In the genomic region with DNA sequence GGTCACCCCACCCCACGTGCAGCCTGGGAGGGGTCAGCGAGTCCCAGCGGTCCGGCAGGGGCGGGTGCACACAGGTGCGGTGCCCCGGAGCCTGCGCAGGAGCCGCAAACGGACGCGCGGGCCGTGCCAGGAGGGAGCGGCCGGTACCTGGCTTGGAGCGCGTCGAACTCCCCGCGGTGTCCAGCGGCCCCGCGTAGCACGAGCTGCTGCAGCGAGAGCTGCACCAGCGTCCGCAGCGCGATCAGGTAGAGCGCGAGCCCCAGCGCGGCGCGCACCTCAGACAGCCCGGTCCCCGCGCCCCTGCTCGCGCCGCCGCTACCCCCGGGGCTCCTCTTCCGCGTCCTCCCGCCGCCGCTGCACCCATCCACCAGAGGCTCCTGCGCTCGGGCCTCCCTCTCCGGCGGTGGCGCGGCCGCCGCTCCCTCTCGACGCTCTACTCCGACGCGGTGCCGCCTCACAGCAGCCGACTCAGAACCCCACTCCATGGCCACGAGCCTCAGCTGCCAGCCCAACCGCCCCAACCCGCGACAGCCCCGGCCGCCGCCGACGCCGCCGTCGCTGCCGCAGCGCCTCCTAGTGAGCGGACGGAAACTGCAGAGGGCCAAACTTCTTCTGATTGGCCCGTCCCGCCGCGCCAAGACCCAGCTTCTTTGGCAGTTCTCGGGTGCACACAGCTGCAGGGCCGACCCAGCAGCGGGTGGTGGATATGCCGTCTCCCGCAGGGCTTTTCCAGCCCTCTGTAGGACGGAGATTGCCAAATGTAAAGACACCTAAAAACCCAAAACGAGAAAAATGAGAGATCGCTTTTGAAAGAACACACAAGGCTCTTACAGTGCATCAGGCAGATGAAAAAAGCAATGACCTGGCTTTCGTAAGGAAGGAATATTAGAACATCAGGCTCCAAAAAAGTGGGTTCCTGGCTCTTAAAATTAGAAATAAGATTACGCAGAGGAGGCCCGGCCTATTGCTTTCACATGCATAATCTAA, we compare ENCODE assay signal across 8 cellular contexts. TPM values are rescaled to one million over a fixed set of nuclear protein-coding genes. Genes with fewer than 3 reads are reported as not detected.
DNase-seq lines count a peak whose midpoint lies in the region; ATAC-seq and TF ChIP-seq lines count a peak whose summit lies in the region.

TSS of gene ERMP1 (minus strand) at position 575 of the 987 bp plus-strand sequence. CDS start at position 485, 90 bp downstream.

- peaks cover 3% of the 10 kb centered on the region for H3K36me3 ChIP-seq in CD4-positive, CD25-positive, alpha-beta regulatory T cell (ENCODE audit: control insufficient read depth, insufficient read depth, low read length)

- WGBS in lower leg skin, 2 donors = 0 to 1% methylated on average over 35 to 46 of the region's 95 CpGs

- H3K4me1 Mint-ChIP-seq in CD4-positive, CD25-positive, alpha-beta regulatory T cell = peaks cover 11 to 48% (median 40%) of the 10 kb centered on the region in 4 donors

- peaks cover 5% of the 10 kb centered on the region for H3K27me3 Mint-ChIP-seq in CD4-positive, CD25-positive, alpha-beta regulatory T cell

- ATAC-seq in CD4-positive, CD25-positive, alpha-beta regulatory T cell (ENCODE audit: low read depth in 2 of 2) = peak; percentile 87 to 90
- ATAC-seq in GM19395 (IDR thresholded peaks at IDR 0.05; ENCODE audit: unreplicated experiment) = peak; percentile 87
- peak; percentile 54 for ATAC-seq in HG03558 (IDR thresholded peaks at IDR 0.05; ENCODE audit: extremely low read depth, unreplicated experiment)

- TF ChIP-seq CTCF in dorsolateral prefrontal cortex (IDR thresholded peaks at IDR 0.05 in 54 of 56, conservative IDR thresholded peaks at IDR 0.05 in 2 of 56; ENCODE audit: low read depth in 1 of 56, partially characterized antibody in 56 of 56) (peak; percentile 62 to 96 (median 88)), lower leg skin (IDR thresholded peaks at IDR 0.05) (peak in 1 of 3 donors; percentile 89)

- H3K27ac Mint-ChIP-seq in CD4-positive, CD25-positive, alpha-beta regulatory T cell = peak within 1 kb of the TSS; percentile 83 to 92 (median 88)

- H3K9me3 Mint-ChIP-seq in CD4-positive, CD25-positive, alpha-beta regulatory T cell = no peaks in the 10 kb centered on the region

- no peaks in the 10 kb centered on the region for H3K36me3 Mint-ChIP-seq in CD4-positive, CD25-positive, alpha-beta regulatory T cell

- peak within 1 kb of the TSS; percentile 91 to 99 (median 95) for H3K4me3 Mint-ChIP-seq in CD4-positive, CD25-positive, alpha-beta regulatory T cell

- no peaks in the 10 kb centered on the region for H3K9me3 ChIP-seq in CD4-positive, CD25-positive, alpha-beta regulatory T cell (ENCODE audit: control insufficient read depth in 2 of 2, low read length in 2 of 2)

- H3K4me1 ChIP-seq in CD4-positive, CD25-positive, alpha-beta regulatory T cell (ENCODE audit: control insufficient read depth, insufficient read depth, low read length, poor library complexity, severe bottlenecking) = peaks cover 27% of the 10 kb centered on the region

- no peaks in the 10 kb centered on the region for H3K27me3 ChIP-seq in CD4-positive, CD25-positive, alpha-beta regulatory T cell (ENCODE audit: control insufficient read depth, insufficient read depth, low read length)
- H3K27me3 ChIP-seq in dorsolateral prefrontal cortex = no peaks in the 10 kb centered on the region

- DNase-seq in CD4-positive, CD25-positive, alpha-beta regulatory T cell = peak; percentile 78 to 92 (median 90)
- DNase-seq in NCI-H69 (lab: John Stamatoyannopoulos, UW) = peak; percentile 93
- peak; percentile 85 to 89 for DNase-seq in activated CD4-positive, alpha-beta T cell treated with anti-CD3 and anti-CD28 coated beads, Interleukin-2, amount 50 U/mL, for 4 hours
- DNase-seq in dorsolateral prefrontal cortex = peak; percentile 85 to 94 (median 90)
- peak; percentile 83 to 96 for DNase-seq in lower leg skin (ENCODE audit: low spot score in 2 of 2)
- DNase-seq in stimulated activated CD4-positive, alpha-beta T cell treated with anti-CD3 and anti-CD28 coated beads, Interleukin-4, amount 100 ng/mL, for 48 hours (ENCODE audit: low read depth in 2 of 2) = peak; percentile 88 to 91

- intact Hi-C loops in dorsolateral prefrontal cortex (cut with DNase I) (loop anchor here (2.0 to 5.0 kb wide), 3 partner anchors 34 to 206 kb away; a partner anchor contains a TSS), lower leg skin (cut with DNase I; ENCODE audit: low total_unique reads) (no loop called here)

- H3K27ac ChIP-seq in CD4-positive, CD25-positive, alpha-beta regulatory T cell (ENCODE audit: insufficient read depth, low read length, poor library complexity, severe bottlenecking) = peak within 1 kb of the TSS; percentile 49
- peak within 1 kb of the TSS; percentile 38 to 97 (median 90) for H3K27ac ChIP-seq in dorsolateral prefrontal cortex

- no peak for TF ChIP-seq POLR2A in lower leg skin (IDR thresholded peaks at IDR 0.05)

- peak within 1 kb of the TSS; percentile 82 for H3K4me3 ChIP-seq in CD4-positive, CD25-positive, alpha-beta regulatory T cell (ENCODE audit: low read depth, low read length)
- H3K4me3 ChIP-seq in dorsolateral prefrontal cortex = peak within 1 kb of the TSS; percentile 52 to 99 (median 91)
- peak within 1 kb of the TSS; percentile 69 for H3K4me3 ChIP-seq in lower leg skin (ENCODE audit: low read depth, poor library complexity, severe bottlenecking)

RNA-seq across cellular contexts. Expression of gene ERMP1, which starts in this region (rescaled TPM):
- 8.7 TPM for total RNA-seq in CD4-positive, CD25-positive, alpha-beta regulatory T cell
- polyA plus RNA-seq in CD4-positive, CD25-positive, alpha-beta regulatory T cell = 10 to 100 TPM in 1 of 4 donors, 1 to 10 TPM in 3; 5.3 to 10.0 (median 7.8) TPM
- total RNA-seq in dorsolateral prefrontal cortex (10 to 100 TPM; 24.1 to 60.7 (median 35.2) TPM), lower leg skin (10 to 100 TPM; 16.4 to 24.6 (median 21.7) TPM)

Comparison
In these comparisons a context has a peak if more than half of its experiments do, and no peak if none do; other contexts are left out.
1. Peak in every context shown above with its lines: DNase-seq, ATAC-seq, H3K4me3 ChIP-seq and H3K27ac ChIP-seq.